ENCODE assay signal across 16 cellular contexts in the genomic region with DNA sequence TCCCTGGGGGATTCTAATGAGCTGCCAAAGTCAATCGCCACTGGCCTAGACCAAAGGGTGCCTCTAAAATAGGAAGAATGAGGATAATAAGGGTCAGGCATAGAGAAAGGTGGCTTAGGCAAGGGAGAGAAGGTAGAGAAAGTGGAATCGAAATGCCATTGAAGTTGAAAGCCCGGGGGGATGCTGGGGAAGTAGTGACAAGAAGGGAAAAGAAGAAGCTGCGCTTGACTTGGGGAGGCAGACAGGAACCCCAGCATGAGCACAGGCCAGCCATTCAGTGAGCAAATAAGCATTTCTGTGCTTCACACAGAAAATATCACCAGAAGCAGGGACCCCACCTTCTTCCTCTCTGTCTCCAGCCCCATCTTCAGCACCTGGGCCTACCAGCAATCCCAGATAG. TPM values are rescaled to one million over a fixed set of nuclear protein-coding genes. Genes with fewer than 3 reads are reported as not detected.
DNase-seq lines count a peak whose midpoint lies in the region; ATAC-seq lines count a peak whose summit lies in the region.
"Had no signal": no experiment of that assay in that cellular context is flagged by ENCODE, and none has a peak within 500 bp of the region (broad histone marks: within the 10 kb centered on the region; RNA-seq: fewer than 3 reads in every experiment).

No MANE protein-coding gene starts in this region.

- peak; percentile 79 for DNase-seq in activated CD4-positive, alpha-beta T cell treated with anti-CD3 and anti-CD28 coated beads, Interleukin-2, amount 10 ng/mL, durations not matched to agents 24 days and 14 days
- no peak for DNase-seq in activated CD4-positive, alpha-beta T cell treated with anti-CD3 and anti-CD28 coated beads, Interleukin-2, amount 50 U/mL, for 1 hour
- peak; percentile 44 for DNase-seq in activated CD8-positive, alpha-beta T cell treated with anti-CD3 and anti-CD28 coated beads, Interleukin-2, amount 10 ng/mL, durations not matched to agents 7 days and 5 days
- DNase-seq in effector memory CD8-positive, alpha-beta T cell, result no peak
- DNase-seq in stimulated activated naive CD8-positive, alpha-beta T cell treated with anti-CD3 and anti-CD28 coated beads, Interleukin-15, amount 100 ng/mL, for 72 hours, result no peak
- no peak for DNase-seq in putamen (ENCODE audit: low spot score)
- DNase-seq: DMS79; effector CD8-positive, alpha-beta T cell; hypothalamus; NCI-H1930; SJCRH30 had no signal

- peaks cover 63% of the 10 kb centered on the region for H3K36me3 Mint-ChIP-seq in activated CD4-positive, alpha-beta T cell treated with anti-CD3 and anti-CD28 coated beads, Interleukin-2, amount 10 ng/mL, durations not matched to agents 24 days and 14 days (ENCODE audit: low read depth)
- H3K36me3 Mint-ChIP-seq in activated CD8-positive, alpha-beta T cell treated with anti-CD3 and anti-CD28 coated beads, Interleukin-2, amount 10 ng/mL, durations not matched to agents 7 days and 5 days (ENCODE audit: low read depth), result peaks cover 68% of the 10 kb centered on the region
- H3K36me3 Mint-ChIP-seq in effector memory CD8-positive, alpha-beta T cell (ENCODE audit: insufficient read depth), result peaks cover 58% of the 10 kb centered on the region

- peaks cover 32% of the 10 kb centered on the region for H3K4me1 Mint-ChIP-seq in activated CD4-positive, alpha-beta T cell treated with anti-CD3 and anti-CD28 coated beads, Interleukin-2, amount 10 ng/mL, durations not matched to agents 24 days and 14 days
- H3K4me1 Mint-ChIP-seq in activated CD8-positive, alpha-beta T cell treated with anti-CD3 and anti-CD28 coated beads, Interleukin-2, amount 10 ng/mL, durations not matched to agents 7 days and 5 days (ENCODE audit: low read depth), result peaks cover 44% of the 10 kb centered on the region
- peaks cover 36 to 45% of the 10 kb centered on the region in 2 donors for H3K4me1 Mint-ChIP-seq in effector memory CD8-positive, alpha-beta T cell (ENCODE audit: low read depth in 2 of 2)
- H3K4me1 Mint-ChIP-seq in stimulated activated naive CD8-positive, alpha-beta T cell treated with anti-CD3 and anti-CD28 coated beads, Interleukin-15, amount 100 ng/mL, for 72 hours, result peaks cover 29% of the 10 kb centered on the region

- no peaks in the 10 kb centered on the region for H3K9me3 Mint-ChIP-seq in activated CD4-positive, alpha-beta T cell treated with anti-CD3 and anti-CD28 coated beads, Interleukin-2, amount 10 ng/mL, durations not matched to agents 24 days and 14 days
- no peaks in the 10 kb centered on the region for H3K9me3 Mint-ChIP-seq in activated CD8-positive, alpha-beta T cell treated with anti-CD3 and anti-CD28 coated beads, Interleukin-2, amount 10 ng/mL, durations not matched to agents 7 days and 5 days (ENCODE audit: insufficient read depth)
- H3K9me3 Mint-ChIP-seq in effector memory CD8-positive, alpha-beta T cell, result no peaks in the 10 kb centered on the region
- H3K9me3 Mint-ChIP-seq in stimulated activated naive CD8-positive, alpha-beta T cell treated with anti-CD3 and anti-CD28 coated beads, Interleukin-15, amount 100 ng/mL, for 72 hours, result no peaks in the 10 kb centered on the region

- intact Hi-C loops in activated CD4-positive, alpha-beta T cell treated with anti-CD3 and anti-CD28 coated beads, Interleukin-2, amount 10 ng/mL, durations not matched to agents 24 days and 14 days (cut with micrococcal nuclease), result loop anchor here (2.0 kb wide), 2 partner anchors 13 to 305 kb away; partner anchors contain the start of gene TTF2

- H3K27ac Mint-ChIP-seq in activated CD4-positive, alpha-beta T cell treated with anti-CD3 and anti-CD28 coated beads, Interleukin-2, amount 10 ng/mL, durations not matched to agents 24 days and 14 days, result peak overlapping the region; percentile 97
- H3K27ac Mint-ChIP-seq in activated CD8-positive, alpha-beta T cell treated with anti-CD3 and anti-CD28 coated beads, Interleukin-2, amount 10 ng/mL, durations not matched to agents 7 days and 5 days, result peak overlapping the region; percentile 98
- H3K27ac Mint-ChIP-seq in effector memory CD8-positive, alpha-beta T cell, result peak overlapping the region; percentile 96 to 97
- peak overlapping the region; percentile 96 to 99 for H3K27ac Mint-ChIP-seq in stimulated activated naive CD8-positive, alpha-beta T cell treated with anti-CD3 and anti-CD28 coated beads, Interleukin-15, amount 100 ng/mL, for 72 hours

- no peaks in the 10 kb centered on the region for H3K27me3 Mint-ChIP-seq in activated CD4-positive, alpha-beta T cell treated with anti-CD3 and anti-CD28 coated beads, Interleukin-2, amount 10 ng/mL, durations not matched to agents 24 days and 14 days
- no peaks in the 10 kb centered on the region for H3K27me3 Mint-ChIP-seq in activated CD8-positive, alpha-beta T cell treated with anti-CD3 and anti-CD28 coated beads, Interleukin-2, amount 10 ng/mL, durations not matched to agents 7 days and 5 days (ENCODE audit: low read depth)
- no peaks in the 10 kb centered on the region for H3K27me3 Mint-ChIP-seq in effector memory CD8-positive, alpha-beta T cell
- H3K27me3 Mint-ChIP-seq in stimulated activated naive CD8-positive, alpha-beta T cell treated with anti-CD3 and anti-CD28 coated beads, Interleukin-15, amount 100 ng/mL, for 72 hours, result no peaks in the 10 kb centered on the region

- peak overlapping the region; percentile 98 for H3K4me3 Mint-ChIP-seq in activated CD4-positive, alpha-beta T cell treated with anti-CD3 and anti-CD28 coated beads, Interleukin-2, amount 10 ng/mL, durations not matched to agents 24 days and 14 days
- H3K4me3 Mint-ChIP-seq in activated CD8-positive, alpha-beta T cell treated with anti-CD3 and anti-CD28 coated beads, Interleukin-2, amount 10 ng/mL, durations not matched to agents 7 days and 5 days, result peak overlapping the region; percentile 99
- peak overlapping the region; percentile 91 to 99 for H3K4me3 Mint-ChIP-seq in effector memory CD8-positive, alpha-beta T cell
- peak overlapping the region; percentile 92 to 94 for H3K4me3 Mint-ChIP-seq in stimulated activated naive CD8-positive, alpha-beta T cell treated with anti-CD3 and anti-CD28 coated beads, Interleukin-15, amount 100 ng/mL, for 72 hours

- ATAC-seq in activated CD8-positive, alpha-beta T cell treated with anti-CD3 and anti-CD28 coated beads, Interleukin-2, amount 10 ng/mL, durations not matched to agents 7 days and 5 days, result peak; percentile 3
- peak; percentile 6 for ATAC-seq in effector memory CD8-positive, alpha-beta T cell (replicated peaks)
- no peak for ATAC-seq in stimulated activated naive CD8-positive, alpha-beta T cell treated with anti-CD3 and anti-CD28 coated beads, Interleukin-15, amount 100 ng/mL, for 72 hours
- ATAC-seq in GM21367 (IDR thresholded peaks at IDR 0.05; ENCODE audit: unreplicated experiment) (no peak), HG02623 (IDR thresholded peaks at IDR 0.05; ENCODE audit: unreplicated experiment) (no peak)
- ATAC-seq: HCT116 had no signal

- POLR2A ChIA-PET in activated CD8-positive, alpha-beta T cell treated with anti-CD3 and anti-CD28 coated beads, Interleukin-2, amount 10 ng/mL, durations not matched to agents 7 days and 5 days (lab: Charles Lee), result interaction anchor here (0.9 to 24.5 kb wide), 7 partner anchors 9 to 304 kb away, joined by 5 to 548 read pairs (median 26); partner anchors contain the start of gene TTF2

- CTCF ChIA-PET in activated CD8-positive, alpha-beta T cell treated with anti-CD3 and anti-CD28 coated beads, Interleukin-2, amount 10 ng/mL, durations not matched to agents 7 days and 5 days (lab: Charles Lee), result interaction anchor here (0.9 to 12.3 kb wide), 4 partner anchors 10 to 305 kb away, joined by 3 to 176 read pairs (median 67); partner anchors contain the start of gene TTF2

RNA-seq across cellular contexts. Expression of gene CD2, which starts 1.5 kb away (rescaled TPM):
- total RNA-seq in activated CD4-positive, alpha-beta T cell treated with anti-CD3 and anti-CD28 coated beads, Interleukin-2, amount 10 ng/mL, durations not matched to agents 24 days and 14 days, result 500 and 501 TPM in 2 replicates
- 100 to 1,000 TPM; 186 to 189 TPM for total RNA-seq in activated CD8-positive, alpha-beta T cell treated with anti-CD3 and anti-CD28 coated beads, Interleukin-2, amount 10 ng/mL, durations not matched to agents 7 days and 5 days
- total RNA-seq: MCF 10A, OCI-LY7, SJCRH30 had no signal

Comparison
In these comparisons a context has a peak if more than half of its experiments do, and no peak if none do; other contexts are left out.
1. DNase-seq: peak in activated CD4-positive, alpha-beta T cell treated with anti-CD3 and anti-CD28 coated beads, Interleukin-2, amount 10 ng/mL, durations not matched to agents 24 days and 14 days (single experiment) and activated CD8-positive, alpha-beta T cell treated with anti-CD3 and anti-CD28 coated beads, Interleukin-2, amount 10 ng/mL, durations not matched to agents 7 days and 5 days (single experiment); none in activated CD4-positive, alpha-beta T cell treated with anti-CD3 and anti-CD28 coated beads, Interleukin-2, amount 50 U/mL, for 1 hour (single experiment), effector memory CD8-positive, alpha-beta T cell (0 of 3), stimulated activated naive CD8-positive, alpha-beta T cell treated with anti-CD3 and anti-CD28 coated beads, Interleukin-15, amount 100 ng/mL, for 72 hours (0 of 2) and putamen (single experiment).
2. ATAC-seq: peak in activated CD8-positive, alpha-beta T cell treated with anti-CD3 and anti-CD28 coated beads, Interleukin-2, amount 10 ng/mL, durations not matched to agents 7 days and 5 days (single experiment) and effector memory CD8-positive, alpha-beta T cell (single experiment); none in stimulated activated naive CD8-positive, alpha-beta T cell treated with anti-CD3 and anti-CD28 coated beads, Interleukin-15, amount 100 ng/mL, for 72 hours (single experiment), GM21367 (single experiment) and HG02623 (single experiment).
3. Peak in every context shown above with its lines, with median percentiles within 50 percentile points of each other: H3K27ac Mint-ChIP-seq and H3K4me3 Mint-ChIP-seq.